In genomic region chr15:65287515-65287845, GRCh38 we compare ENCODE assay signal across 9 cellular contexts. TPM values are rescaled to one million over a fixed set of nuclear protein-coding genes. Genes with fewer than 3 reads are reported as not detected.
DNase-seq lines count a peak whose midpoint lies in the region; ATAC-seq and TF ChIP-seq lines count a peak whose summit lies in the region.
"Had no signal": no experiment of that assay in that cellular context is flagged by ENCODE, and none has a peak within 500 bp of the region (broad histone marks: within the 10 kb centered on the region; RNA-seq: fewer than 3 reads in every experiment).

No MANE protein-coding gene starts in this region.

- H3K27me3 ChIP-seq in left lung: no peaks in the 10 kb centered on the region
- H3K27me3 ChIP-seq in testis: no peaks in the 10 kb centered on the region

- peak overlapping the region; percentile 80 to 82 for H3K27ac ChIP-seq in left lung
- peak overlapping the region; percentile 76 to 87 for H3K27ac ChIP-seq in testis

- H3K9me3 ChIP-seq in left lung (no peaks in the 10 kb centered on the region), testis (no peaks in the 10 kb centered on the region)

- ATAC-seq in activated CD8-positive, alpha-beta memory T cell treated with anti-CD3 and anti-CD28 coated beads, Interleukin-2, amount 10 ng/mL, durations not matched to agents 7 days and 5 days: no peak
- no peak for ATAC-seq in activated CD8-positive, alpha-beta T cell treated with anti-CD3 and anti-CD28 coated beads, Interleukin-2, amount 10 ng/mL, durations not matched to agents 7 days and 5 days
- no peak for ATAC-seq in left lung
- no peak for ATAC-seq in HG02884 (IDR thresholded peaks at IDR 0.05; ENCODE audit: unreplicated experiment)
- ATAC-seq in HG03159 (IDR thresholded peaks at IDR 0.05; ENCODE audit: unreplicated experiment): no peak

- no peak for TF ChIP-seq POLR2A in testis (IDR thresholded peaks at IDR 0.05)

- H3K36me3 Mint-ChIP-seq in activated CD8-positive, alpha-beta memory T cell treated with anti-CD3 and anti-CD28 coated beads, Interleukin-2, amount 10 ng/mL, durations not matched to agents 7 days and 5 days: peaks cover 2% of the 10 kb centered on the region
- H3K36me3 Mint-ChIP-seq in activated CD8-positive, alpha-beta T cell treated with anti-CD3 and anti-CD28 coated beads, Interleukin-2, amount 10 ng/mL, durations not matched to agents 7 days and 5 days (ENCODE audit: low read depth): peaks cover 11% of the 10 kb centered on the region

- no peak for TF ChIP-seq CTCF in left lung (IDR thresholded peaks at IDR 0.05)
- TF ChIP-seq CTCF in testis (IDR thresholded peaks at IDR 0.05): no peak

- peaks cover 12 to 17% of the 10 kb centered on the region in 2 donors for H3K4me1 ChIP-seq in left lung
- H3K4me1 ChIP-seq in testis: peaks cover 4% of the 10 kb centered on the region

- H3K27ac Mint-ChIP-seq in activated CD8-positive, alpha-beta memory T cell treated with anti-CD3 and anti-CD28 coated beads, Interleukin-2, amount 10 ng/mL, durations not matched to agents 7 days and 5 days: peak overlapping the region; percentile 86
- peak overlapping the region; percentile 80 for H3K27ac Mint-ChIP-seq in activated CD8-positive, alpha-beta T cell treated with anti-CD3 and anti-CD28 coated beads, Interleukin-2, amount 10 ng/mL, durations not matched to agents 7 days and 5 days

- peak overlapping the region; percentile 81 for H3K4me3 Mint-ChIP-seq in activated CD8-positive, alpha-beta memory T cell treated with anti-CD3 and anti-CD28 coated beads, Interleukin-2, amount 10 ng/mL, durations not matched to agents 7 days and 5 days
- H3K4me3 Mint-ChIP-seq in activated CD8-positive, alpha-beta T cell treated with anti-CD3 and anti-CD28 coated beads, Interleukin-2, amount 10 ng/mL, durations not matched to agents 7 days and 5 days: peak overlapping the region; percentile 86

- POLR2A ChIA-PET in activated CD8-positive, alpha-beta T cell treated with anti-CD3 and anti-CD28 coated beads, Interleukin-2, amount 10 ng/mL, durations not matched to agents 7 days and 5 days (lab: Charles Lee): interaction anchor here (0.7 to 4.4 kb wide), 7 partner anchors 9 to 154 kb away, joined by 3 to 115 read pairs (median 6); partner anchors contain the start of genes CLPX, PDCD7 and RNU5B-1

- H3K4me3 ChIP-seq in left lung (peak overlapping the region in 1 of 2 donors; percentile 70), testis (no peak overlapping the region)

- H3K9me3 Mint-ChIP-seq in activated CD8-positive, alpha-beta memory T cell treated with anti-CD3 and anti-CD28 coated beads, Interleukin-2, amount 10 ng/mL, durations not matched to agents 7 days and 5 days (ENCODE audit: low read depth): no peaks in the 10 kb centered on the region
- H3K9me3 Mint-ChIP-seq in activated CD8-positive, alpha-beta T cell treated with anti-CD3 and anti-CD28 coated beads, Interleukin-2, amount 10 ng/mL, durations not matched to agents 7 days and 5 days (ENCODE audit: insufficient read depth): no peaks in the 10 kb centered on the region

- WGBS in testis, 2 donors: 73 to 97% methylated on average over 2 of the region's 2 CpGs

- H3K36me3 ChIP-seq in left lung (no peaks in the 10 kb centered on the region), testis (ENCODE audit: low read depth, missing control alignments) (no peaks in the 10 kb centered on the region)

- CTCF ChIA-PET in activated CD8-positive, alpha-beta memory T cell treated with anti-CD3 and anti-CD28 coated beads, Interleukin-2, amount 10 ng/mL, durations not matched to agents 7 days and 5 days (lab: Charles Lee): interaction anchor here (0.5 to 4.6 kb wide), 8 partner anchors 10 to 294 kb away, joined by 3 to 25 read pairs (median 10); partner anchors contain the start of genes CILP, CLPX and RNU5B-1
- CTCF ChIA-PET in activated CD8-positive, alpha-beta T cell treated with anti-CD3 and anti-CD28 coated beads, Interleukin-2, amount 10 ng/mL, durations not matched to agents 7 days and 5 days (lab: Charles Lee): interaction anchor here (1.3 to 4.4 kb wide), 9 partner anchors 8 to 254 kb away, joined by 5 to 29 read pairs (median 8); partner anchors contain the start of genes CLPX, RNU5A-1 and RNU5B-1

- H3K4me1 Mint-ChIP-seq in activated CD8-positive, alpha-beta memory T cell treated with anti-CD3 and anti-CD28 coated beads, Interleukin-2, amount 10 ng/mL, durations not matched to agents 7 days and 5 days: peaks cover 27% of the 10 kb centered on the region
- peaks cover 33% of the 10 kb centered on the region for H3K4me1 Mint-ChIP-seq in activated CD8-positive, alpha-beta T cell treated with anti-CD3 and anti-CD28 coated beads, Interleukin-2, amount 10 ng/mL, durations not matched to agents 7 days and 5 days (ENCODE audit: low read depth)

- H3K27me3 Mint-ChIP-seq in activated CD8-positive, alpha-beta memory T cell treated with anti-CD3 and anti-CD28 coated beads, Interleukin-2, amount 10 ng/mL, durations not matched to agents 7 days and 5 days: no peaks in the 10 kb centered on the region
- no peaks in the 10 kb centered on the region for H3K27me3 Mint-ChIP-seq in activated CD8-positive, alpha-beta T cell treated with anti-CD3 and anti-CD28 coated beads, Interleukin-2, amount 10 ng/mL, durations not matched to agents 7 days and 5 days (ENCODE audit: low read depth)

- intact Hi-C loops in left lung (cut with DNase I): no loop called here
- intact Hi-C loops in testis (cut with DNase I; ENCODE audit: low total_unique reads): no loop called here

- DNase-seq in activated CD8-positive, alpha-beta memory T cell treated with anti-CD3 and anti-CD28 coated beads, Interleukin-2, amount 10 ng/mL, durations not matched to agents 7 days and 5 days: no peak
- no peak for DNase-seq in activated CD8-positive, alpha-beta memory T cell treated with anti-CD3 and anti-CD28 coated beads for 24 hours
- no peak for DNase-seq in activated CD8-positive, alpha-beta T cell treated with anti-CD3 and anti-CD28 coated beads, Interleukin-2, amount 10 ng/mL, durations not matched to agents 7 days and 5 days
- no peak for DNase-seq in left lung
- DNase-seq in testis: no peak
- DNase-seq in T1000 (lab: John Stamatoyannopoulos, UW): no peak

RNA-seq across cellular contexts. Expression of gene PARP16, which starts 0.8 kb away (rescaled TPM):
- 10 to 100 TPM; 11.7 to 19.7 TPM for total RNA-seq in activated CD8-positive, alpha-beta memory T cell treated with anti-CD3 and anti-CD28 coated beads, Interleukin-2, amount 10 ng/mL, durations not matched to agents 7 days and 5 days
- 10 to 100 TPM; 17.0 to 19.3 TPM for total RNA-seq in activated CD8-positive, alpha-beta T cell treated with anti-CD3 and anti-CD28 coated beads, Interleukin-2, amount 10 ng/mL, durations not matched to agents 7 days and 5 days
- total RNA-seq in left lung: 1 to 10 TPM; 8.0 to 8.2 TPM
- total RNA-seq in testis: 10 to 100 TPM; 24.3 to 30.9 TPM
- polyA plus RNA-seq in testis (ENCODE audit: insufficient read depth, low read depth, low replicate concordance): 12.3 TPM

RNA-seq across cellular contexts. Expression of gene RNU5A-1, which starts 8.4 kb away (rescaled TPM):
- not detected for total RNA-seq in activated CD8-positive, alpha-beta memory T cell treated with anti-CD3 and anti-CD28 coated beads, Interleukin-2, amount 10 ng/mL, durations not matched to agents 7 days and 5 days
- not detected for total RNA-seq in activated CD8-positive, alpha-beta T cell treated with anti-CD3 and anti-CD28 coated beads, Interleukin-2, amount 10 ng/mL, durations not matched to agents 7 days and 5 days
- total RNA-seq in left lung (not detected), testis (not detected)
- not detected for polyA plus RNA-seq in testis (ENCODE audit: insufficient read depth, low read depth, low replicate concordance)
- total RNA-seq: SK-MEL-5 had no signal

RNA-seq across cellular contexts. Expression of gene RNU5B-1, which starts 17.0 kb away (rescaled TPM):
- total RNA-seq in activated CD8-positive, alpha-beta memory T cell treated with anti-CD3 and anti-CD28 coated beads, Interleukin-2, amount 10 ng/mL, durations not matched to agents 7 days and 5 days: 10 to 100 TPM in 1 of 2 experiments, not detected in 1; 15.8 TPM
- total RNA-seq in activated CD8-positive, alpha-beta T cell treated with anti-CD3 and anti-CD28 coated beads, Interleukin-2, amount 10 ng/mL, durations not matched to agents 7 days and 5 days: 10 to 100 TPM in 1 of 2 experiments, not detected in 1; 19.9 TPM
- 10 to 100 TPM in 1 of 2 donors, not detected in 1; 26.6 TPM for total RNA-seq in left lung
- total RNA-seq in testis: not detected
- polyA plus RNA-seq in testis (ENCODE audit: insufficient read depth, low read depth, low replicate concordance): not detected
- total RNA-seq: SK-MEL-5 had no signal
